ENCODE assay signal across 10 cellular contexts in the genomic region with DNA sequence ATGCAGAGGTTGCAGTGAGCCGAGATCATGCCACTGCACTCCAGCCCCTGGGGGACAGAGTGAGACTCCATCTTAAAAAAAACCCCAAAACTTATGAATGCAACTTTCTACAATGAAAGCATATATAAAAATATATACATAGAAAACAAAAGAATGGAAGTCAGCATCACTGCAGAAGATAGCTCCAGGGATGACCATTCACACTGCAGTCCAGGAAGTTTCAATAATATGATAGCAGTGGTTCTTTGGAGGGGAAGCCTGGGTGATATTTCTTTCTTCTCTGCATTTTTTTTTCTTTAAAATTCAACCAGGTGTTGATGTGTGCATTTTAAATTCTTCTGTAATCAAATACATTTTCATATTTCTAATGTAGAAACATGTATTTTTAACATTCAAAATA. TPM values are rescaled to one million over a fixed set of nuclear protein-coding genes. Genes with fewer than 3 reads are reported as not detected.
"Had no signal": no experiment of that assay in that cellular context is flagged by ENCODE, and none has a peak within 500 bp of the region (broad histone marks: within the 10 kb centered on the region; RNA-seq: fewer than 3 reads in every experiment).

No MANE protein-coding gene starts in this region.

- H3K27ac Mint-ChIP-seq: GM23338, H9, HFFc6 had no signal

- DNase-seq: GM23248, GOT3, H7, H9, HCEC 1CT, HFFc6 had no signal

- H3K27ac ChIP-seq: GM23248 had no signal

- H3K9me3 Mint-ChIP-seq: GM23338, HFFc6 had no signal

- H3K9me3 ChIP-seq: HAP-1 had no signal

- H3K4me1 ChIP-seq: HAP-1 had no signal

- H2AFZ ChIP-seq: GM23248, GM23338 had no signal

- H3K4me2 ChIP-seq: GM23338 had no signal

- H3K9ac ChIP-seq: GM23248 had no signal

- H3K36me3 ChIP-seq: HAP-1 had no signal

- H3K4me3 ChIP-seq: GM23248, GM23338, HAP-1 had no signal

- H3K4me3 Mint-ChIP-seq: GM23338, H9, HFFc6 had no signal

- ATAC-seq: GM23338, HCT116 had no signal

RNA-seq across cellular contexts. Expression of gene HLA-G, which starts 12.3 kb away (rescaled TPM):
- total RNA-seq: GM23248, H4 had no signal
